ENCODE assay signal across 15 cellular contexts in genomic region chr5:135126688-135127603, GRCh38.
DNase-seq lines count a peak whose midpoint lies in the region; ATAC-seq, FAIRE-seq and TF ChIP-seq lines count a peak whose summit lies in the region.
"Had no signal": no experiment of that assay in that cellular context is flagged by ENCODE, and none has a peak within 500 bp of the region (broad histone marks: within the 10 kb centered on the region; RNA-seq: fewer than 3 reads in every experiment).

No MANE protein-coding gene starts in this region.

- peak; percentile 90 for DNase-seq in DMS79 (lab: John Stamatoyannopoulos, UW)
- DNase-seq in NCI-H146 treated with DMSO at 0.1 percent for 48 hours (lab: John Stamatoyannopoulos, UW; ENCODE audit: unreplicated experiment): peak; percentile 3
- peak; percentile 32 for DNase-seq in bronchial epithelial cell (ENCODE audit: low read depth)
- peak; percentile 84 for DNase-seq in renal cortical epithelial cell (ENCODE audit: low read depth)
- DNase-seq in AG08395 (ENCODE audit: low spot score): no peak
- no peak for DNase-seq in GM13977 (ENCODE audit: low spot score)
- DNase-seq: activated CD8-positive, alpha-beta memory T cell treated with anti-CD3 and anti-CD28 coated beads, Interleukin-2, amount 50 U/mL, for 4 hours; activated naive CD8-positive, alpha-beta T cell treated with anti-CD3 and anti-CD28 coated beads for 36 hours; CD4-positive, CD25-positive, alpha-beta regulatory T cell; NCI-H524 treated with DMSO at 0.1 percent for 48 hours; stimulated activated CD4-positive, alpha-beta T cell treated with anti-CD3 and anti-CD28 coated beads, Interleukin-4, amount 100 ng/mL, for 4 hours; stimulated activated naive CD8-positive, alpha-beta T cell treated with anti-CD3 and anti-CD28 coated beads, Interleukin-15, Interleukin-2, amounts not matched to agents 100 U/mL and 50 U/mL, for 24 hours; WERI-Rb-1 had no signal

- H3K36me3 ChIP-seq in bronchial epithelial cell (ENCODE audit: control insufficient read depth, insufficient read depth, low read length): no peaks in the 10 kb centered on the region
- H3K36me3 ChIP-seq: WERI-Rb-1 had no signal

- no peak for TF ChIP-seq CTCF in bronchial epithelial cell (IDR thresholded peaks at IDR 0.05; ENCODE audit: insufficient read depth, low read length, severe bottlenecking)
- TF ChIP-seq CTCF in GM13977 (IDR thresholded peaks at IDR 0.05; ENCODE audit: extremely low read depth, insufficient read depth, missing control alignments): no peak

- ATAC-seq in HG03196 (IDR thresholded peaks at IDR 0.05; ENCODE audit: unreplicated experiment) (no peak), HG02870 (IDR thresholded peaks at IDR 0.05; ENCODE audit: unreplicated experiment) (no peak)
- ATAC-seq: stimulated activated naive CD8-positive, alpha-beta T cell treated with anti-CD3 and anti-CD28 coated beads, Interleukin-15, Interleukin-2, amounts not matched to agents 100 U/mL and 50 U/mL, for 24 hours had no signal

- no peak overlapping the region for H3K4me3 ChIP-seq in bronchial epithelial cell (ENCODE audit: low read depth, low read length)

- in situ Hi-C loops in GM13977 (cut with MboI; ENCODE audit: low pct_unique_long_range_greater_than_20kb, low sequenced_read_pairs, unreplicated experiment): no loop called here

- no peak for FAIRE-seq in bronchial epithelial cell (lab: Jason Lieb, UNC)

- no peaks in the 10 kb centered on the region for H3K27me3 ChIP-seq in bronchial epithelial cell (ENCODE audit: control insufficient read depth, insufficient read depth, low read length)

Comparison
In these comparisons a context has a peak if more than half of its experiments do, and no peak if none do; other contexts are left out.
1. DNase-seq: peak in DMS79 (single experiment), NCI-H146 treated with DMSO at 0.1 percent for 48 hours (single experiment), bronchial epithelial cell (single experiment) and renal cortical epithelial cell (single experiment); none in AG08395 (single experiment) and GM13977 (single experiment).